Comparison of ENCODE assay signal across 26 cellular contexts in the genomic region with DNA sequence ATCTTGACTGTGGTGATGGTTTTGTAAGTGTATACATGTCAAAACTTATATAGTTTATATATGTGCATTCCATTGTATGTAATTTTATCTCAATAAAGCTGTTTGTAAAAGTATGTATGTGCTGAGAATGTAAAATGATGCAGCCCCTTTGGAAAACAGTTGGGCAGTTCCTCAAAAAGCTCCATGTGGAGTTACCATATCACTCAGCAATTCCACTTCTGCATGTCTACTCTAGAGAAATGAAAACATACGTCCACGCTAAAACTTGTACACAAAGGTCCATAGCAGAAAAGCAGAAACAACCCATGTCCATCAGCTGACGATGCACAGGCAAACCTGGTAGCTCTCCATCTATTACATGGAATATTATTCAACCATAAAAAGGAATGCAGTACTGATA. TPM values are rescaled to one million over a fixed set of nuclear protein-coding genes. Genes with fewer than 3 reads are reported as not detected.
"Had no signal": no experiment of that assay in that cellular context is flagged by ENCODE, and none has a peak within 500 bp of the region (broad histone marks: within the 10 kb centered on the region; RNA-seq: fewer than 3 reads in every experiment).

No MANE protein-coding gene starts in this region.

- H3K9ac ChIP-seq: SK-N-SH had no signal

- H3K4me2 ChIP-seq: SK-N-SH had no signal

- H3K4me1 Mint-ChIP-seq: activated naive CD8-positive, alpha-beta T cell treated with anti-CD3 and anti-CD28 coated beads, Interleukin-2, amount 10 ng/mL, durations not matched to agents 7 days and 5 days had no signal

- H3K36me3 Mint-ChIP-seq: activated naive CD8-positive, alpha-beta T cell treated with anti-CD3 and anti-CD28 coated beads, Interleukin-2, amount 10 ng/mL, durations not matched to agents 7 days and 5 days; WTC11 had no signal

- H3K4me3 ChIP-seq: breast epithelium, MG63, SJCRH30 had no signal

- DNase-seq: activated CD4-positive, alpha-beta T cell treated with anti-CD3 and anti-CD28 coated beads for 48 hours; activated CD4-positive, alpha-beta T cell treated with anti-CD3 and anti-CD28 coated beads, Interleukin-2, amount 50 U/mL, for 4 hours; activated CD4-positive, CD25-positive, alpha-beta regulatory T cell treated with anti-CD3 and anti-CD28 coated beads, Interleukin-2, amount 50 U/mL, for 72 hours; activated CD8-positive, alpha-beta memory T cell treated with anti-CD3 and anti-CD28 coated beads, Interleukin-2, amount 50 U/mL, for 48 hours; activated CD8-positive, alpha-beta T cell treated with anti-CD3 and anti-CD28 coated beads, Interleukin-2, amount 10 ng/mL, durations not matched to agents 7 days and 5 days; activated naive CD4-positive, alpha-beta T cell treated with anti-CD3 and anti-CD28 coated beads, Interleukin-2, amount 50 U/mL, for 16 hours; activated naive CD8-positive, alpha-beta T cell treated with anti-CD3 and anti-CD28 coated beads, Interleukin-2, amount 10 ng/mL, durations not matched to agents 7 days and 5 days; activated T-cell treated with anti-CD3 and anti-CD28 coated beads, Interleukin-2, amount 50 U/mL, for 1 hour; aorta; caudate nucleus; MG63; NCI-H1092; NCI-H1417 treated with DMSO at 0.1 percent for 48 hours; NCI-H1694; NCI-H2029; NCI-H2107; NCI-H2171 treated with DMSO at 0.1 percent for 48 hours; NCI-H226; NCI-H526 treated with DMSO at 0.1 percent for 48 hours; NCI-H82; SJCRH30; SK-N-SH; T-helper 1 cell had no signal

- H3K27ac Mint-ChIP-seq: activated CD8-positive, alpha-beta T cell treated with anti-CD3 and anti-CD28 coated beads, Interleukin-2, amount 10 ng/mL, durations not matched to agents 7 days and 5 days; activated naive CD8-positive, alpha-beta T cell treated with anti-CD3 and anti-CD28 coated beads, Interleukin-2, amount 10 ng/mL, durations not matched to agents 7 days and 5 days; T-helper 2 cell treated with Interferon-gamma antibody and Interleukin-4, amounts not matched to agents 5 μg/mL and 100 μg/mL, for 36 hours; WTC11 had no signal

- H3K9me3 Mint-ChIP-seq: activated naive CD8-positive, alpha-beta T cell treated with anti-CD3 and anti-CD28 coated beads, Interleukin-2, amount 10 ng/mL, durations not matched to agents 7 days and 5 days; T-helper 2 cell treated with Interferon-gamma antibody and Interleukin-4, amounts not matched to agents 5 μg/mL and 100 μg/mL, for 36 hours; WTC11 had no signal

- H3K4me1 ChIP-seq: breast epithelium had no signal

- H3K27me3 ChIP-seq: breast epithelium, MG63 had no signal

- H3K4me3 Mint-ChIP-seq: activated CD8-positive, alpha-beta T cell treated with anti-CD3 and anti-CD28 coated beads, Interleukin-2, amount 10 ng/mL, durations not matched to agents 7 days and 5 days; activated naive CD8-positive, alpha-beta T cell treated with anti-CD3 and anti-CD28 coated beads, Interleukin-2, amount 10 ng/mL, durations not matched to agents 7 days and 5 days; T-helper 2 cell treated with Interferon-gamma antibody and Interleukin-4, amounts not matched to agents 5 μg/mL and 100 μg/mL, for 36 hours; WTC11 had no signal

- H3K36me3 ChIP-seq: breast epithelium, MG63, SJCRH30 had no signal

- H3K27ac ChIP-seq: breast epithelium, SJCRH30 had no signal

- H3K9me3 ChIP-seq: breast epithelium, MG63, SJCRH30, SK-N-SH had no signal

- ATAC-seq: activated CD8-positive, alpha-beta T cell treated with anti-CD3 and anti-CD28 coated beads, Interleukin-2, amount 10 ng/mL, durations not matched to agents 7 days and 5 days; WTC11 had no signal

RNA-seq across cellular contexts. Expression of gene RGS10, which starts 8.3 kb away (rescaled TPM):
- total RNA-seq: SJCRH30 had no signal
